In genomic region chr12:31718542-31719198, GRCh38 we compare ENCODE assay signal across 2 cellular contexts.
TF ChIP-seq lines count a peak whose summit lies in the region.
"Not testable (repeated sequence)": the region's sequence is repeated elsewhere in the genome, so short reads cannot be mapped to it uniquely, and the experiment has no call there.

No MANE protein-coding gene starts in this region.

TF ChIP-seq in K562, 482 proteins besides CTCF, POLR2A, EP300 and RAD21 (continues in another document):
- peak; percentile 35 to 58; a peak in 2 of 4 replicates for TF ChIP-seq MLLT1 (IDR thresholded peaks at IDR 0.05)
- TF ChIP-seq LEF1 (IDR thresholded peaks at IDR 0.05), result 0 out of 2 replicates have a peak, but pooled peaks have one; percentile 39
- 0 out of 2 replicates have a peak, but pooled peaks have one; percentile 40 for TF ChIP-seq RNF2 (IDR thresholded peaks at IDR 0.05)
- TF ChIP-seq RCOR1 (IDR thresholded peaks at IDR 0.05; ENCODE audit: borderline replicate concordance in 1 of 2, low read depth in 2 of 2, low read length in 2 of 2), result peak in 1 of 2 experiments; percentile 33; a peak in 1 of 4 replicates
- TF ChIP-seq SP1 (CRISPR knock-in tag; IDR thresholded peaks at IDR 0.05), result 0 out of 2 replicates have a peak, but pooled peaks have one; percentile 36
- TF ChIP-seq POLR2G (IDR thresholded peaks at IDR 0.05; ENCODE audit: low read depth, low read length), result peak; percentile 70
- peak; percentile 67; the same call in 1 of the 2 replicates for TF ChIP-seq SOX6 (IDR thresholded peaks at IDR 0.05)
- peak; percentile 54 for TF ChIP-seq KDM5B (IDR thresholded peaks at IDR 0.05; ENCODE audit: insufficient replicate concordance, low read depth, low read length)
- peak; percentile 37; the same call in 1 of the 2 replicates for TF ChIP-seq ATF7 (IDR thresholded peaks at IDR 0.05)
- peak; percentile 85 for TF ChIP-seq TAF7 (tag; IDR thresholded peaks at IDR 0.05)
- 0 out of 2 replicates have a peak, but pooled peaks have one; percentile 38 for TF ChIP-seq SMARCE1 (IDR thresholded peaks at IDR 0.05)
- peak; percentile 41; the same call in 1 of the 2 replicates for TF ChIP-seq GABPB1 (CRISPR knock-in tag; IDR thresholded peaks at IDR 0.05)
- TF ChIP-seq JUND (IDR thresholded peaks at IDR 0.05; ENCODE audit: borderline replicate concordance, low read depth, low read length), result 0 out of 2 replicates have a peak, but pooled peaks have one; percentile 31
- TF ChIP-seq JUND (tag; IDR thresholded peaks at IDR 0.05; ENCODE audit: borderline replicate concordance, low read depth, low read length), result peak; percentile 40; the same call in 1 of the 3 replicates
- peak; percentile 67 for TF ChIP-seq POLR2B (IDR thresholded peaks at IDR 0.05; ENCODE audit: low read depth, partially characterized antibody)
- 0 out of 4 replicates have a peak, but pooled peaks of 1 of the 2 experiments have one; percentile 44 for TF ChIP-seq HDAC1 (IDR thresholded peaks at IDR 0.05)
- TF ChIP-seq VEZF1 (CRISPR knock-in tag; IDR thresholded peaks at IDR 0.05), result peak; percentile 56; the same call in 1 of the 2 replicates
- TF ChIP-seq L3MBTL2 (IDR thresholded peaks at IDR 0.05), result peak; percentile 64
- TF ChIP-seq, protein P1, sequence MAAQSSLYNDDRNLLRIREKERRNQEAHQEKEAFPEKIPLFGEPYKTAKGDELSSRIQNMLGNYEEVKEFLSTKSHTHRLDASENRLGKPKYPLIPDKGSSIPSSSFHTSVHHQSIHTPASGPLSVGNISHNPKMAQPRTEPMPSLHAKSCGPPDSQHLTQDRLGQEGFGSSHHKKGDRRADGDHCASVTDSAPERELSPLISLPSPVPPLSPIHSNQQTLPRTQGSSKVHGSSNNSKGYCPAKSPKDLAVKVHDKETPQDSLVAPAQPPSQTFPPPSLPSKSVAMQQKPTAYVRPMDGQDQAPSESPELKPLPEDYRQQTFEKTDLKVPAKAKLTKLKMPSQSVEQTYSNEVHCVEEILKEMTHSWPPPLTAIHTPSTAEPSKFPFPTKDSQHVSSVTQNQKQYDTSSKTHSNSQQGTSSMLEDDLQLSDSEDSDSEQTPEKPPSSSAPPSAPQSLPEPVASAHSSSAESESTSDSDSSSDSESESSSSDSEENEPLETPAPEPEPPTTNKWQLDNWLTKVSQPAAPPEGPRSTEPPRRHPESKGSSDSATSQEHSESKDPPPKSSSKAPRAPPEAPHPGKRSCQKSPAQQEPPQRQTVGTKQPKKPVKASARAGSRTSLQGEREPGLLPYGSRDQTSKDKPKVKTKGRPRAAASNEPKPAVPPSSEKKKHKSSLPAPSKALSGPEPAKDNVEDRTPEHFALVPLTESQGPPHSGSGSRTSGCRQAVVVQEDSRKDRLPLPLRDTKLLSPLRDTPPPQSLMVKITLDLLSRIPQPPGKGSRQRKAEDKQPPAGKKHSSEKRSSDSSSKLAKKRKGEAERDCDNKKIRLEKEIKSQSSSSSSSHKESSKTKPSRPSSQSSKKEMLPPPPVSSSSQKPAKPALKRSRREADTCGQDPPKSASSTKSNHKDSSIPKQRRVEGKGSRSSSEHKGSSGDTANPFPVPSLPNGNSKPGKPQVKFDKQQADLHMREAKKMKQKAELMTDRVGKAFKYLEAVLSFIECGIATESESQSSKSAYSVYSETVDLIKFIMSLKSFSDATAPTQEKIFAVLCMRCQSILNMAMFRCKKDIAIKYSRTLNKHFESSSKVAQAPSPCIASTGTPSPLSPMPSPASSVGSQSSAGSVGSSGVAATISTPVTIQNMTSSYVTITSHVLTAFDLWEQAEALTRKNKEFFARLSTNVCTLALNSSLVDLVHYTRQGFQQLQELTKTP (IDR thresholded peaks at IDR 0.05; ENCODE audit: low read depth in 1 of 2, partially characterized antibody in 2 of 2), result peak in 1 of 2 experiments; percentile 6
- TF ChIP-seq, protein P2, sequence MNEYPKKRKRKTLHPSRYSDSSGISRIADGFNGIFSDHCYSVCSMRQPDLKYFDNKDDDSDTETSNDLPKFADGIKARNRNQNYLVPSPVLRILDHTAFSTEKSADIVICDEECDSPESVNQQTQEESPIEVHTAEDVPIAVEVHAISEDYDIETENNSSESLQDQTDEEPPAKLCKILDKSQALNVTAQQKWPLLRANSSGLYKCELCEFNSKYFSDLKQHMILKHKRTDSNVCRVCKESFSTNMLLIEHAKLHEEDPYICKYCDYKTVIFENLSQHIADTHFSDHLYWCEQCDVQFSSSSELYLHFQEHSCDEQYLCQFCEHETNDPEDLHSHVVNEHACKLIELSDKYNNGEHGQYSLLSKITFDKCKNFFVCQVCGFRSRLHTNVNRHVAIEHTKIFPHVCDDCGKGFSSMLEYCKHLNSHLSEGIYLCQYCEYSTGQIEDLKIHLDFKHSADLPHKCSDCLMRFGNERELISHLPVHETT (CRISPR knock-in tag; conservative IDR thresholded peaks at IDR 0.05 in 1 of 2, IDR thresholded peaks at IDR 0.05 in 1 of 2), result peak in 1 of 2 experiments; percentile 23; a peak in 1 of 4 replicates
- not testable (repeated sequence) for TF ChIP-seq NR2C2 (CRISPR knock-in tag; IDR thresholded peaks at IDR 0.05)
- peak; percentile 16; the same call in 1 of the 2 replicates for TF ChIP-seq NR2C2 (tag; IDR thresholded peaks at IDR 0.05)
- TF ChIP-seq TAF1 (IDR thresholded peaks at IDR 0.05; ENCODE audit: control insufficient read depth, extremely low read depth, insufficient read depth, low read length, severe bottlenecking), result peak; percentile 72

TF ChIP-seq in HepG2, 621 proteins besides CTCF, POLR2A, EP300 and RAD21:
- TF ChIP-seq, protein P3, sequence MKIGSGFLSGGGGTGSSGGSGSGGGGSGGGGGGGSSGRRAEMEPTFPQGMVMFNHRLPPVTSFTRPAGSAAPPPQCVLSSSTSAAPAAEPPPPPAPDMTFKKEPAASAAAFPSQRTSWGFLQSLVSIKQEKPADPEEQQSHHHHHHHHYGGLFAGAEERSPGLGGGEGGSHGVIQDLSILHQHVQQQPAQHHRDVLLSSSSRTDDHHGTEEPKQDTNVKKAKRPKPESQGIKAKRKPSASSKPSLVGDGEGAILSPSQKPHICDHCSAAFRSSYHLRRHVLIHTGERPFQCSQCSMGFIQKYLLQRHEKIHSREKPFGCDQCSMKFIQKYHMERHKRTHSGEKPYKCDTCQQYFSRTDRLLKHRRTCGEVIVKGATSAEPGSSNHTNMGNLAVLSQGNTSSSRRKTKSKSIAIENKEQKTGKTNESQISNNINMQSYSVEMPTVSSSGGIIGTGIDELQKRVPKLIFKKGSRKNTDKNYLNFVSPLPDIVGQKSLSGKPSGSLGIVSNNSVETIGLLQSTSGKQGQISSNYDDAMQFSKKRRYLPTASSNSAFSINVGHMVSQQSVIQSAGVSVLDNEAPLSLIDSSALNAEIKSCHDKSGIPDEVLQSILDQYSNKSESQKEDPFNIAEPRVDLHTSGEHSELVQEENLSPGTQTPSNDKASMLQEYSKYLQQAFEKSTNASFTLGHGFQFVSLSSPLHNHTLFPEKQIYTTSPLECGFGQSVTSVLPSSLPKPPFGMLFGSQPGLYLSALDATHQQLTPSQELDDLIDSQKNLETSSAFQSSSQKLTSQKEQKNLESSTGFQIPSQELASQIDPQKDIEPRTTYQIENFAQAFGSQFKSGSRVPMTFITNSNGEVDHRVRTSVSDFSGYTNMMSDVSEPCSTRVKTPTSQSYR (CRISPR knock-in tag; IDR thresholded peaks at IDR 0.05; ENCODE audit: borderline replicate concordance), result peak; percentile 42; the same call in 1 of the 2 replicates
- TF ChIP-seq, protein P4, sequence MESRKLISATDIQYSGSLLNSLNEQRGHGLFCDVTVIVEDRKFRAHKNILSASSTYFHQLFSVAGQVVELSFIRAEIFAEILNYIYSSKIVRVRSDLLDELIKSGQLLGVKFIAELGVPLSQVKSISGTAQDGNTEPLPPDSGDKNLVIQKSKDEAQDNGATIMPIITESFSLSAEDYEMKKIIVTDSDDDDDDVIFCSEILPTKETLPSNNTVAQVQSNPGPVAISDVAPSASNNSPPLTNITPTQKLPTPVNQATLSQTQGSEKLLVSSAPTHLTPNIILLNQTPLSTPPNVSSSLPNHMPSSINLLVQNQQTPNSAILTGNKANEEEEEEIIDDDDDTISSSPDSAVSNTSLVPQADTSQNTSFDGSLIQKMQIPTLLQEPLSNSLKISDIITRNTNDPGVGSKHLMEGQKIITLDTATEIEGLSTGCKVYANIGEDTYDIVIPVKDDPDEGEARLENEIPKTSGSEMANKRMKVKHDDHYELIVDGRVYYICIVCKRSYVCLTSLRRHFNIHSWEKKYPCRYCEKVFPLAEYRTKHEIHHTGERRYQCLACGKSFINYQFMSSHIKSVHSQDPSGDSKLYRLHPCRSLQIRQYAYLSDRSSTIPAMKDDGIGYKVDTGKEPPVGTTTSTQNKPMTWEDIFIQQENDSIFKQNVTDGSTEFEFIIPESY (CRISPR knock-in tag; IDR thresholded peaks at IDR 0.05), result peak; percentile 75
